ENCODE assay signal across 8 cellular contexts in genomic region chr11:18526521-18527296, GRCh38. TPM values are rescaled to one million over a fixed set of nuclear protein-coding genes. Genes with fewer than 3 reads are reported as not detected.
DNase-seq lines count a peak whose midpoint lies in the region; ATAC-seq and TF ChIP-seq lines count a peak whose summit lies in the region.

Gene TSG101 (minus strand): TSS chr11:18526942. CDS start chr11:18526816, 126 bp downstream.

- DNase-seq in COLO829 (ENCODE audit: low spot score) = peak; percentile 91
- DNase-seq in HT-29 (ENCODE audit: low spot score) = peak; percentile 98
- peak; percentile 92 for DNase-seq in NK-92 treated with Interleukin-12 subunit alpha and Interleukin-12 subunit beta, amount 100 ng/mL, for 24 hours (lab: John Stamatoyannopoulos, UW)
- peak; percentile 98 for DNase-seq in activated CD8-positive, alpha-beta memory T cell treated with anti-CD3 and anti-CD28 coated beads for 24 hours
- peak; percentile 88 for DNase-seq in effector CD8-positive, alpha-beta T cell (lab: John Stamatoyannopoulos, UW)
- peak; percentile 97 for DNase-seq in lung (ENCODE audit: low spot score)
- peak; percentile 83 to 93 (median 89) for DNase-seq in stimulated activated CD4-positive, alpha-beta T cell treated with anti-CD3 and anti-CD28 coated beads, TNF-alpha, amount 100 ng/mL, for 24 hours (ENCODE audit: low read depth in 3 of 3)

- WGBS in lung, 2 donors = 0% methylated on average over 52 to 57 of the region's 57 CpGs

- peaks cover 2% of the 10 kb centered on the region in 2 donors for H3K36me3 ChIP-seq in lung (ENCODE audit: control insufficient read depth in 2 of 2, insufficient read depth in 2 of 2, low read length in 2 of 2)

- no peaks in the 10 kb centered on the region for H3K27me3 ChIP-seq in lung (ENCODE audit: control insufficient read depth, insufficient read depth)

- ATAC-seq in GM21360 (IDR thresholded peaks at IDR 0.05; ENCODE audit: unreplicated experiment) (peak; percentile 93), lung (ENCODE audit: insufficient read depth, low FRiP score) (peak; percentile 99)

- H3K4me1 ChIP-seq in lung (ENCODE audit: control insufficient read depth in 2 of 2, insufficient read depth in 2 of 2, low read length in 2 of 2) = peaks cover 4 to 13% of the 10 kb centered on the region in 2 donors

- TF ChIP-seq CTCF in lung (IDR thresholded peaks at IDR 0.05; ENCODE audit: control extremely low read depth, extremely low read depth) = no peak

- no peaks in the 10 kb centered on the region for H3K9me3 ChIP-seq in lung (ENCODE audit: control insufficient read depth in 2 of 2, insufficient read depth in 1 of 2, low read length in 1 of 2)

- peak within 1 kb of the TSS; percentile 85 for H3K4me3 ChIP-seq in lung

- H3K27ac ChIP-seq in lung (ENCODE audit: low read depth in 1 of 2, low read length in 1 of 2) = peak within 1 kb of the TSS; percentile 87 to 98

RNA-seq across cellular contexts. Expression of gene TSG101, which starts in this region (rescaled TPM):
- total RNA-seq in HT-29 (2014; rRNA removed; shearing (Covaris generic)) = 73.0 and 80.0 TPM in 2 replicates
- 10 to 100 TPM; 53.2 to 57.6 TPM for total RNA-seq in lung
- polyA plus RNA-seq in lung = 10 to 100 TPM; 37.8 to 64.4 TPM

Comparison
In these comparisons a context has a peak if more than half of its experiments do, and no peak if none do; other contexts are left out.
1. Peak in every context shown above with its lines: DNase-seq, ATAC-seq, H3K4me3 ChIP-seq and H3K27ac ChIP-seq.